In the genomic region with DNA sequence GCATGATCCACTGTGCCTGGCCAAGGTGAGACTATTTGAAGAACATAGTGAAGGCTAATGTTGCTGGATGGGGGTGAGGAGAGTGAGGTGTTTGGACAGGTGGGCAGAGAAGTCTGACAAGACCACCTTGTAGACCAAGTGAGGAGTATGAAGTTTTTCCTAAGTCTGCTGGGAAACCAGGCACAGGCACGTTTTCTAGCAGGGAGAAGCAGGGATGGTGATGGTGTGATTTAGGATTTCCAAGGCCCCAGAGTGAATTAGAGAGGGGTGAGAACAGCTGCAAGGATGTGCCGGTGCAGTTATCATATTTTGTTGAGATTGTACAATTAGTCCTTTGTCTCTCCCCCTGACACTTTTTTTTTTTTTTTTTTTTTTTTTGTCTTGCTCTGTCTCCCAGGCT, we compare ENCODE assay signal across 32 cellular contexts. TPM values are rescaled to one million over a fixed set of nuclear protein-coding genes. Genes with fewer than 3 reads are reported as not detected.
"Had no signal": no experiment of that assay in that cellular context is flagged by ENCODE, and none has a peak within 500 bp of the region (broad histone marks: within the 10 kb centered on the region; RNA-seq: fewer than 3 reads in every experiment).

No MANE protein-coding gene starts in this region.

- H3K4me3 ChIP-seq: adrenal gland, breast epithelium, cardiac muscle cell, coronary artery, dorsolateral prefrontal cortex, esophagus muscularis mucosa, gastrocnemius medialis, heart right ventricle had no signal

- H3K27me3 ChIP-seq: adrenal gland, breast epithelium, cardiac muscle cell, dorsolateral prefrontal cortex, esophagus muscularis mucosa, heart right ventricle had no signal

- H3K4me1 ChIP-seq: breast epithelium, foreskin keratinocyte, gastrocnemius medialis had no signal

- H3K36me3 ChIP-seq: adrenal gland, breast epithelium, cardiac muscle cell, esophagus muscularis mucosa, gastrocnemius medialis, heart right ventricle had no signal

- H3K9me3 Mint-ChIP-seq: activated CD4-positive, alpha-beta T cell treated with anti-CD3 and anti-CD28 coated beads, Interleukin-2, amount 10 ng/mL, durations not matched to agents 24 days and 14 days; activated CD8-positive, alpha-beta T cell treated with anti-CD3 and anti-CD28 coated beads for 36 hours; activated naive CD4-positive, alpha-beta T cell treated with anti-CD3 and anti-CD28 coated beads for 36 hours; activated naive CD4-positive, alpha-beta T cell treated with anti-CD3 and anti-CD28 coated beads, Interleukin-2, amount 50 U/mL, for 24 hours; activated naive CD8-positive, alpha-beta T cell treated with anti-CD3 and anti-CD28 coated beads for 36 hours; activated naive CD8-positive, alpha-beta T cell treated with anti-CD3 and anti-CD28 coated beads, Interleukin-2, amount 50 U/mL, for 24 hours; activated T-cell treated with anti-CD3 and anti-CD28 coated beads, Interleukin-2, amount 50 U/mL, for 4 hours; activated T-helper 2 cell treated with anti-CD3 and anti-CD28 coated beads, Interferon-gamma antibody, Interleukin-2, Interleukin-4, amounts not matched to agents 10 μg/mL and 5 μg/mL and 100 μg/mL, durations not matched to agents 14 hours and 24 hours and 36 hours; dendritic cell treated with granulocyte-macrophage colony-stimulating factor and Interleukin-4, amounts not matched to agents 40 ng/mL and 50 ng/mL, for 4 days; endodermal cell; WTC11 had no signal

- H3K27me3 Mint-ChIP-seq: activated naive CD4-positive, alpha-beta T cell treated with anti-CD3 and anti-CD28 coated beads, Interleukin-2, amount 50 U/mL, for 24 hours; activated naive CD8-positive, alpha-beta T cell treated with anti-CD3 and anti-CD28 coated beads for 36 hours had no signal

- H3K27ac ChIP-seq: adrenal gland, breast epithelium, cardiac muscle cell, coronary artery, dorsolateral prefrontal cortex, esophagus muscularis mucosa, foreskin keratinocyte, gastrocnemius medialis, heart right ventricle, VCaP had no signal

- DNase-seq: activated CD4-positive, alpha-beta T cell treated with anti-CD3 and anti-CD28 coated beads, Interleukin-2, amount 10 ng/mL, durations not matched to agents 24 days and 14 days; activated CD4-positive, alpha-beta T cell treated with anti-CD3 and anti-CD28 coated beads, Interleukin-2, amount 50 U/mL, for 48 hours; activated CD8-positive, alpha-beta memory T cell treated with anti-CD3 and anti-CD28 coated beads for 24 hours; activated CD8-positive, alpha-beta T cell treated with anti-CD3 and anti-CD28 coated beads for 36 hours; activated effector memory CD4-positive, alpha-beta T cell treated with anti-CD3 and anti-CD28 coated beads, Interleukin-2, amount 50 U/mL, for 16 hours; activated naive CD4-positive, alpha-beta T cell treated with anti-CD3 and anti-CD28 coated beads for 36 hours; activated naive CD8-positive, alpha-beta T cell treated with anti-CD3 and anti-CD28 coated beads for 36 hours; activated naive CD8-positive, alpha-beta T cell treated with anti-CD3 and anti-CD28 coated beads, Interleukin-2, amount 50 U/mL, for 24 hours; activated T-cell treated with anti-CD3 and anti-CD28 coated beads, Interleukin-2, amount 50 U/mL, for 4 hours; adrenal gland; amygdala; aorta; central memory CD4-positive, alpha-beta T cell; cerebellar nuclear complex; dorsolateral prefrontal cortex; effector memory CD4-positive, alpha-beta T cell; endodermal cell; erythroblast; foreskin keratinocyte; gastrocnemius medialis; heart right ventricle; T-helper 2 cell had no signal

- H3K27ac Mint-ChIP-seq: activated CD4-positive, alpha-beta T cell treated with anti-CD3 and anti-CD28 coated beads, Interleukin-2, amount 10 ng/mL, durations not matched to agents 24 days and 14 days; activated CD8-positive, alpha-beta T cell treated with anti-CD3 and anti-CD28 coated beads for 36 hours; activated naive CD4-positive, alpha-beta T cell treated with anti-CD3 and anti-CD28 coated beads for 36 hours; activated naive CD4-positive, alpha-beta T cell treated with anti-CD3 and anti-CD28 coated beads, Interleukin-2, amount 50 U/mL, for 24 hours; activated naive CD8-positive, alpha-beta T cell treated with anti-CD3 and anti-CD28 coated beads for 36 hours; activated naive CD8-positive, alpha-beta T cell treated with anti-CD3 and anti-CD28 coated beads, Interleukin-2, amount 50 U/mL, for 24 hours; activated T-helper 2 cell treated with anti-CD3 and anti-CD28 coated beads, Interferon-gamma antibody, Interleukin-2, Interleukin-4, amounts not matched to agents 10 μg/mL and 5 μg/mL and 100 μg/mL, durations not matched to agents 14 hours and 24 hours and 36 hours; brain; dendritic cell treated with granulocyte-macrophage colony-stimulating factor and Interleukin-4, amounts not matched to agents 40 ng/mL and 50 ng/mL, for 4 days; endodermal cell; WTC11 had no signal

- H3K4me3 Mint-ChIP-seq: activated CD4-positive, alpha-beta T cell treated with anti-CD3 and anti-CD28 coated beads, Interleukin-2, amount 10 ng/mL, durations not matched to agents 24 days and 14 days; activated CD8-positive, alpha-beta T cell treated with anti-CD3 and anti-CD28 coated beads for 36 hours; activated naive CD4-positive, alpha-beta T cell treated with anti-CD3 and anti-CD28 coated beads for 36 hours; activated naive CD4-positive, alpha-beta T cell treated with anti-CD3 and anti-CD28 coated beads, Interleukin-2, amount 50 U/mL, for 24 hours; activated naive CD8-positive, alpha-beta T cell treated with anti-CD3 and anti-CD28 coated beads for 36 hours; activated naive CD8-positive, alpha-beta T cell treated with anti-CD3 and anti-CD28 coated beads, Interleukin-2, amount 50 U/mL, for 24 hours; activated T-cell treated with anti-CD3 and anti-CD28 coated beads, Interleukin-2, amount 50 U/mL, for 4 hours; dendritic cell treated with granulocyte-macrophage colony-stimulating factor and Interleukin-4, amounts not matched to agents 40 ng/mL and 50 ng/mL, for 4 days; endodermal cell; WTC11 had no signal

- H3K9me3 ChIP-seq: adrenal gland, breast epithelium, esophagus muscularis mucosa, gastrocnemius medialis, heart right ventricle had no signal

- H3K36me3 Mint-ChIP-seq: activated naive CD4-positive, alpha-beta T cell treated with anti-CD3 and anti-CD28 coated beads, Interleukin-2, amount 50 U/mL, for 24 hours; activated naive CD8-positive, alpha-beta T cell treated with anti-CD3 and anti-CD28 coated beads for 36 hours; brain; WTC11 had no signal

- ATAC-seq: activated CD8-positive, alpha-beta T cell treated with anti-CD3 and anti-CD28 coated beads for 36 hours; activated naive CD8-positive, alpha-beta T cell treated with anti-CD3 and anti-CD28 coated beads, Interleukin-2, amount 50 U/mL, for 24 hours; activated T-cell treated with anti-CD3 and anti-CD28 coated beads, Interleukin-2, amount 50 U/mL, for 4 hours; foreskin keratinocyte; gastrocnemius medialis; heart right ventricle; WTC11 had no signal

RNA-seq across cellular contexts. Expression of gene PTGER1, which starts 47.7 kb away (rescaled TPM):
- total RNA-seq: activated naive CD4-positive, alpha-beta T cell treated with anti-CD3 and anti-CD28 coated beads for 36 hours; foreskin keratinocyte had no signal
- polyA plus RNA-seq: aorta, foreskin keratinocyte had no signal
